Comparison of ENCODE assay signal across 23 cellular contexts in the genomic region with DNA sequence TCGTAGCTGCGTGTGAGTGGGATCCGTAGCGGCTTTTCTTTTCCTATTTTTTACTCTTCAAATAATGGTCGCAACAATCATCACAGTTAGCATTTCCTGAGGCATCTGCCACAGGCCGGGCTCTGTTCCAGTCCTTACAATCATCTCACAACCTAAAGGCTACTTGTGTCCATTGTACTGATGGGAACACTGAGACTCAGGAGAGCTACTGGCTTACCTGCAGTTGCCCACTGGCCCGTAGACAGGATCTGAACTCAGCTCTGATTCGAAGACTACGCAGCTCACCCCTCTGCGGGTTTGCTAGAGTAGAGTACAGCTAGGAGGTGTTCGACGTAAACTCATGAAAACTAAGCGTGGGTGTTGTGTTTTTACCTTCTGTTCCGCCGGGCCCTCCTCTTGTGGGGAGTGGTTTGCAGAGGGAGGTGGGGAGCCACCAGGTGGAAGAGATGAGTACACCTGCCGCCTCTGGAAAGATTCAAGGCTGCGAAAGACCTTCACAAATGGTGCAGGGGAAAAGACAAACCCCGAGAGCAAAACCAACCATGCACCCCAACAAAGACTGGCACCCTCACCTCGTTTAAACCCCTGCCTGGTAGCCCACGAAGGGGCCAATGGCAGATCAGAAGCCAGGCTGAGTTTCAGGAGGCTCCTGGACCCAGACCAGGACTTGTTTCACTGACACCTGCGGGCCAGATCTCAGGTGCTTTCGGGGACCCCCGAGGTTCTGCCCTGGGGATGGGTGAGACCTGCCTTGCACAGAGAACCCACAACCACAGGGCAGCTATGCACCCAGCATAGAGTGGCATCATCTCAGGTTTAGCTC. TPM values are rescaled to one million over a fixed set of nuclear protein-coding genes. Genes with fewer than 3 reads are reported as not detected.
DNase-seq lines count a peak whose midpoint lies in the region; ATAC-seq and TF ChIP-seq lines count a peak whose summit lies in the region.
"Had no signal": no experiment of that assay in that cellular context is flagged by ENCODE, and none has a peak within 500 bp of the region (broad histone marks: within the 10 kb centered on the region; RNA-seq: fewer than 3 reads in every experiment).

No MANE protein-coding gene starts in this region.

- no peak for ATAC-seq in GM21423 (IDR thresholded peaks at IDR 0.05; ENCODE audit: unreplicated experiment)
- ATAC-seq: GM12878, SK-N-SH treated with all-trans-retinoic acid at 6 μM for 48 hours had no signal

- no peak overlapping the region for H3K4me3 Mint-ChIP-seq in osteocyte (ENCODE audit: unreplicated experiment)
- no peak overlapping the region for H3K4me3 Mint-ChIP-seq in activated CD4-positive, alpha-beta T cell treated with anti-CD3 and anti-CD28 coated beads, Interleukin-2, amount 10 ng/mL, durations not matched to agents 7 days and 5 days
- H3K4me3 Mint-ChIP-seq: CD4-positive, alpha-beta T cell had no signal

- no peaks in the 10 kb centered on the region for H3K36me3 Mint-ChIP-seq in osteocyte (ENCODE audit: unreplicated experiment)
- H3K36me3 Mint-ChIP-seq in activated CD4-positive, alpha-beta T cell treated with anti-CD3 and anti-CD28 coated beads, Interleukin-2, amount 10 ng/mL, durations not matched to agents 7 days and 5 days (ENCODE audit: low read depth) = no peaks in the 10 kb centered on the region

- TF ChIP-seq CTCF in osteocyte (IDR thresholded peaks at IDR 0.05) = no peak

- CTCF ChIA-PET in activated CD4-positive, alpha-beta T cell treated with anti-CD3 and anti-CD28 coated beads, Interleukin-2, amount 10 ng/mL, durations not matched to agents 7 days and 5 days (lab: Charles Lee) = no interaction called here

- POLR2A ChIA-PET in activated CD4-positive, alpha-beta T cell treated with anti-CD3 and anti-CD28 coated beads, Interleukin-2, amount 10 ng/mL, durations not matched to agents 7 days and 5 days (lab: Charles Lee) = no interaction called here

- H3K27me3 Mint-ChIP-seq in osteocyte (ENCODE audit: unreplicated experiment) = peaks cover 36% of the 10 kb centered on the region
- peaks cover 26% of the 10 kb centered on the region for H3K27me3 Mint-ChIP-seq in activated CD4-positive, alpha-beta T cell treated with anti-CD3 and anti-CD28 coated beads, Interleukin-2, amount 10 ng/mL, durations not matched to agents 7 days and 5 days

- no peak overlapping the region for H3K27ac Mint-ChIP-seq in osteocyte (ENCODE audit: unreplicated experiment)
- no peak overlapping the region for H3K27ac Mint-ChIP-seq in activated CD4-positive, alpha-beta T cell treated with anti-CD3 and anti-CD28 coated beads, Interleukin-2, amount 10 ng/mL, durations not matched to agents 7 days and 5 days
- H3K27ac Mint-ChIP-seq: CD4-positive, alpha-beta T cell had no signal

- H3K9me3 Mint-ChIP-seq in osteocyte (ENCODE audit: unreplicated experiment) = no peaks in the 10 kb centered on the region
- H3K9me3 Mint-ChIP-seq in activated CD4-positive, alpha-beta T cell treated with anti-CD3 and anti-CD28 coated beads, Interleukin-2, amount 10 ng/mL, durations not matched to agents 7 days and 5 days = no peaks in the 10 kb centered on the region
- H3K9me3 Mint-ChIP-seq: CD4-positive, alpha-beta T cell had no signal

- DNase-seq in activated CD8-positive, alpha-beta memory T cell treated with anti-CD3 and anti-CD28 coated beads for 24 hours = peak; percentile 48
- DNase-seq in activated CD8-positive, alpha-beta memory T cell treated with anti-CD3 and anti-CD28 coated beads, Interleukin-2, amount 50 U/mL, for 4 hours = no peak
- DNase-seq in islet precursor cell = peak; percentile 38
- DNase-seq in osteocyte (ENCODE audit: extremely low spot score, unreplicated experiment) = peak; percentile 69
- no peak for DNase-seq in dedifferentiated amniotic fluid mesenchymal stem cell (ENCODE audit: extremely low spot score)
- DNase-seq in activated CD4-positive, alpha-beta T cell treated with anti-CD3 and anti-CD28 coated beads, Interleukin-2, amount 10 ng/mL, durations not matched to agents 7 days and 5 days = no peak
- DNase-seq in NCI-H2107 treated with DMSO at 0.1 percent for 48 hours (lab: John Stamatoyannopoulos, UW; ENCODE audit: unreplicated experiment) = no peak
- DNase-seq: CD4-positive, alpha-beta T cell; COR-L47; DND-41; GM23248; NCI-H1105; NCI-H2029 treated with DMSO at 0.1 percent for 48 hours; NCI-H2171; NCI-H345; NCI-H524; NCI-H774; Peyer's patch had no signal

- H3K4me1 Mint-ChIP-seq in osteocyte (ENCODE audit: unreplicated experiment) = no peaks in the 10 kb centered on the region
- no peaks in the 10 kb centered on the region for H3K4me1 Mint-ChIP-seq in activated CD4-positive, alpha-beta T cell treated with anti-CD3 and anti-CD28 coated beads, Interleukin-2, amount 10 ng/mL, durations not matched to agents 7 days and 5 days

RNA-seq across cellular contexts. Expression of gene RFPL3, which starts 18.3 kb away (rescaled TPM):
- not detected in 2 replicates for total RNA-seq in osteocyte
- not detected for total RNA-seq in activated CD4-positive, alpha-beta T cell treated with anti-CD3 and anti-CD28 coated beads, Interleukin-2, amount 10 ng/mL, durations not matched to agents 7 days and 5 days
- total RNA-seq: CD4-positive, alpha-beta T cell; GM12878; GM23248; HT1080; OCI-LY7; Peyer's patch had no signal

Comparison
In these comparisons a context has a peak if more than half of its experiments do, and no peak if none do; other contexts are left out.
1. DNase-seq: peak in activated CD8-positive, alpha-beta memory T cell treated with anti-CD3 and anti-CD28 coated beads for 24 hours (single experiment), islet precursor cell (single experiment) and osteocyte (single experiment); none in activated CD8-positive, alpha-beta memory T cell treated with anti-CD3 and anti-CD28 coated beads, Interleukin-2, amount 50 U/mL, for 4 hours (single experiment), dedifferentiated amniotic fluid mesenchymal stem cell (single experiment), activated CD4-positive, alpha-beta T cell treated with anti-CD3 and anti-CD28 coated beads, Interleukin-2, amount 10 ng/mL, durations not matched to agents 7 days and 5 days (single experiment) and NCI-H2107 treated with DMSO at 0.1 percent for 48 hours (single experiment).